Comparison of ENCODE assay signal across 8 cellular contexts in the genomic region with DNA sequence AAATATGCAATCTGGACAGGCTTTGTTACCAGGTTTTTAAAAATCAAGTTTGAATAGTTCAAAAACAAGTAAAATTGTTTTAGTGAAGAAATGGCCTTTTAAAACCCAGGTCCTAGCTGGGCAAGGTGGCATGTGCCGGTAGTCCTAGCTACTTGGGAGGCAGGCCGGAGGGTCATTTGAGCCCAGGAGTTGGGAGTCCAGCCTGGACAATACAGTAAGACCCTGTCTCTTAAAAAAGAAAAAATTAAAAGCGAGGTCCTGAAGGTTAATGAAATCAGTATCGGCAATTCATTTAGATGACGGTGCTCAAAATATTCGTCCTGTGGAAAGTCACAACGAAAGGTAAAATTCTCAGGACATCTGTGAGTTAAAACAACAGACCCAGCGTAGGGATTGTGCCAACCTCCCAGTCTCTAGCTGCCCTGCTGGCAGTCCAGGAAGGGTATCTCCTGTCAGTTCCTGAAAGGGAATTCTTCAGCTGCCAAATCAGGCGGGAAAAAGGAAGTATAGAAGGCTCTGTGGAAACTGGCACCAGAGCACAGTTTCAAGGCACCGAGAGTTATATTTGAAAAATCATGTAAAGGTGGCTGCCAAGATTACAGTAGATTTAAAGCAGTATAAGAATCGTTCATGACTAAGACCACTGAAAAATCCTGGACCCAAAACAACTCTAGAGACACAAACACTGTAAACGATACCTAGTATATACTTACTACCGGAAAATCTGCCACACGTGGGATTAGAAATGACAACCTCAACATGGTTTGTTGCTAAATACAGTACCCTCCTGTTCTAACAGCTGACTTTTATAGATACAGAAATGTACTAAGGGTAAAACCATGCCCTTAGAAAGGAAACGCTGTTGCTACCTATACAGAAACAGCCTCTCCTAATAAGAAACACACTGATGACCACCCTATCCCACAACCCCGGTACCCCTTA. TPM values are rescaled to one million over a fixed set of nuclear protein-coding genes. Genes with fewer than 3 reads are reported as not detected.
DNase-seq lines count a peak whose midpoint lies in the region; ATAC-seq and TF ChIP-seq lines count a peak whose summit lies in the region.

No MANE protein-coding gene starts in this region.

- no peak for TF ChIP-seq CTCF in 22Rv1 (IDR thresholded peaks at IDR 0.05)

- intact Hi-C loops in naive thymus-derived CD4-positive, alpha-beta T cell (cut with micrococcal nuclease), result loop anchor here in 1 of 2 donors (10.0 kb wide), 1 partner anchor 311 kb away; the partner anchor contains the start of gene TLNRD1

- H3K36me3 Mint-ChIP-seq in naive thymus-derived CD4-positive, alpha-beta T cell, result peaks cover 0 to 4% (median 0%) of the 10 kb centered on the region in 5 donors

- no peaks in the 10 kb centered on the region for H3K27me3 ChIP-seq in duodenal mucosa (ENCODE audit: control insufficient read depth in 1 of 2, insufficient read depth in 2 of 2, low read length in 2 of 2)
- H3K27me3 ChIP-seq in naive thymus-derived CD4-positive, alpha-beta T cell (ENCODE audit: control insufficient read depth in 2 of 2, insufficient read depth in 2 of 2, low read length in 2 of 2), result no peaks in the 10 kb centered on the region

- CTCF ChIA-PET in naive thymus-derived CD4-positive, alpha-beta T cell (lab: Charles Lee), result no interaction called here

- H3K9me3 Mint-ChIP-seq in naive thymus-derived CD4-positive, alpha-beta T cell, result peaks cover 0 to 1% (median 0%) of the 10 kb centered on the region in 11 donors

- no peaks in the 10 kb centered on the region for H3K9me3 ChIP-seq in duodenal mucosa (ENCODE audit: control insufficient read depth in 1 of 2, low read length in 2 of 2)
- no peaks in the 10 kb centered on the region for H3K9me3 ChIP-seq in naive thymus-derived CD4-positive, alpha-beta T cell (ENCODE audit: control insufficient read depth in 2 of 3, low read length in 3 of 3)

- peak overlapping the region; percentile 77 to 98 (median 92) for H3K4me3 Mint-ChIP-seq in naive thymus-derived CD4-positive, alpha-beta T cell

- H3K27me3 Mint-ChIP-seq in naive thymus-derived CD4-positive, alpha-beta T cell, result peaks cover 0 to 59% (median 0%) of the 10 kb centered on the region in 5 donors

- H3K36me3 ChIP-seq in duodenal mucosa (ENCODE audit: control insufficient read depth in 1 of 2, insufficient read depth in 2 of 2, low read length in 2 of 2), result no peaks in the 10 kb centered on the region
- no peaks in the 10 kb centered on the region for H3K36me3 ChIP-seq in naive thymus-derived CD4-positive, alpha-beta T cell (ENCODE audit: control insufficient read depth in 2 of 3, insufficient read depth in 3 of 3, low read length in 3 of 3)

- H3K4me3 ChIP-seq in duodenal mucosa (ENCODE audit: low read depth in 1 of 2, low read length in 2 of 2), result peak overlapping the region; percentile 74 to 76
- peak overlapping the region; percentile 37 for H3K4me3 ChIP-seq in naive thymus-derived CD4-positive, alpha-beta T cell (ENCODE audit: low read length)

- peak overlapping the region; percentile 80 for H3K27ac ChIP-seq in 22Rv1
- H3K27ac ChIP-seq in duodenal mucosa (ENCODE audit: low read depth, low read length), result no peak overlapping the region
- H3K27ac ChIP-seq in naive thymus-derived CD4-positive, alpha-beta T cell (ENCODE audit: low read depth, low read length), result peak overlapping the region; percentile 33

- H3K27ac Mint-ChIP-seq in naive thymus-derived CD4-positive, alpha-beta T cell, result peak overlapping the region; percentile 31 to 80 (median 65)

- peaks cover 18 to 20% of the 10 kb centered on the region in 2 donors for H3K4me1 ChIP-seq in duodenal mucosa (ENCODE audit: control insufficient read depth in 1 of 2, insufficient read depth in 2 of 2, low read length in 2 of 2)
- H3K4me1 ChIP-seq in naive thymus-derived CD4-positive, alpha-beta T cell (ENCODE audit: control insufficient read depth in 2 of 2, insufficient read depth in 2 of 2, low read length in 2 of 2), result peaks cover 8 to 13% of the 10 kb centered on the region in 2 donors

- H3K9ac ChIP-seq in duodenal mucosa (ENCODE audit: low read depth in 1 of 2, low read length in 2 of 2), result peak overlapping the region; percentile 73

- peaks cover 9 to 23% (median 18%) of the 10 kb centered on the region in 7 donors for H3K4me1 Mint-ChIP-seq in naive thymus-derived CD4-positive, alpha-beta T cell

- DNase-seq in OCI-M1 (lab: John Stamatoyannopoulos, UW), result peak; percentile 16
- peak in 4 of 9 donors; percentile 10 to 16 (median 12) for DNase-seq in naive thymus-derived CD4-positive, alpha-beta T cell
- DNase-seq in HPDE6-E6E7 (ENCODE audit: extremely low spot score), result no peak
- DNase-seq in stimulated activated naive CD4-positive, alpha-beta T cell treated with Interleukin-2 at 50 U/mL for 16 hours (lab: John Stamatoyannopoulos, UW), result no peak
- DNase-seq in ureter (ENCODE audit: low spot score), result no peak

- POLR2A ChIA-PET in naive thymus-derived CD4-positive, alpha-beta T cell (lab: Charles Lee), result interaction anchor here (1.6 kb wide), 1 partner anchor 14 kb away, joined by 5 read pairs; no protein-coding TSS in a partner anchor

- peak; percentile 5 for ATAC-seq in GM18868 (IDR thresholded peaks at IDR 0.05; ENCODE audit: unreplicated experiment)
- ATAC-seq in naive thymus-derived CD4-positive, alpha-beta T cell, result peak; percentile 24

RNA-seq across cellular contexts. Expression of gene ABHD17C, which starts 1.2 kb away (rescaled TPM):
- 1 to 10 TPM; 1.3 to 2.8 (median 1.9) TPM for total RNA-seq in naive thymus-derived CD4-positive, alpha-beta T cell
- under 1 TPM; 0.26 to 0.79 TPM for polyA plus RNA-seq in naive thymus-derived CD4-positive, alpha-beta T cell
- 33.4 TPM for total RNA-seq in ureter
